Comparison of ENCODE assay signal across 1 cellular context in the genomic region with DNA sequence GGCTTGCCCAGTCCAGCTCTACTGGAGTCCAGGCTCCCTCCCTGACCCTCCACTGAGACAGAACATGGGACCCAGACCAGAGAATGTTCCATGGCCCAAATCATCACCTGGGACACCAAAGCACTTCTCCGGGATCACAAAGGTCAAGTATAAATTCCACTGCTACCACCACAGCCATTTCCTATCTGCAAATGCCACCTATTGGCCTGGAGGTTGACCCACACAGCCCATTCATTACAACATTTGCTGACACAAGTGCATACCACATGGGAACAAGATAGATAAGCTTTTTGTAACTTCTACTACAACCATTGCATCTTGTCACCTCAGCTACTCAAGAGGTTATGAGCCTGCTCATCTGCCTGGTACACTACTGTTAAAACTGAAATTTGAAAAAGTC.
A peak's percentile ranks its signal among the peaks of the same experiment; 100 is the strongest.
TF ChIP-seq lines count a peak whose summit lies in the region.

No MANE protein-coding gene starts in this region.

TF ChIP-seq in HepG2, 621 proteins besides CTCF, POLR2A, EP300 and RAD21 (continued from another document):
- TF ChIP-seq, protein P1, sequence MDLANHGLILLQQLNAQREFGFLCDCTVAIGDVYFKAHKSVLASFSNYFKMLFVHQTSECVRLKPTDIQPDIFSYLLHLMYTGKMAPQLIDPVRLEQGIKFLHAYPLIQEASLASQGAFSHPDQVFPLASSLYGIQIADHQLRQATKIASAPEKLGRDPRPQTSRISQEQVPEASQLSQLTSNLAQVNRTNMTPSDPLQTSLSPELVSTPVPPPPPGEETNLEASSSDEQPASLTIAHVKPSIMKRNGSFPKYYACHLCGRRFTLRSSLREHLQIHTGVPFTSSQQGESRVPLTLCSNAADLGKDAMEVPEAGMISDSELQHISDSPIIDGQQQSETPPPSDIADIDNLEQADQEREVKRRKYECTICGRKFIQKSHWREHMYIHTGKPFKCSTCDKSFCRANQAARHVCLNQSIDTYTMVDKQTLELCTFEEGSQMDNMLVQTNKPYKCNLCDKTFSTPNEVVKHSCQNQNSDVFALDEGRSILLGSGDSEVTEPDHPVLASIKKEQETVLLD (CRISPR knock-in tag; IDR thresholded peaks at IDR 0.05; ENCODE audit: low read depth) = no peak
- TF ChIP-seq, protein P2, sequence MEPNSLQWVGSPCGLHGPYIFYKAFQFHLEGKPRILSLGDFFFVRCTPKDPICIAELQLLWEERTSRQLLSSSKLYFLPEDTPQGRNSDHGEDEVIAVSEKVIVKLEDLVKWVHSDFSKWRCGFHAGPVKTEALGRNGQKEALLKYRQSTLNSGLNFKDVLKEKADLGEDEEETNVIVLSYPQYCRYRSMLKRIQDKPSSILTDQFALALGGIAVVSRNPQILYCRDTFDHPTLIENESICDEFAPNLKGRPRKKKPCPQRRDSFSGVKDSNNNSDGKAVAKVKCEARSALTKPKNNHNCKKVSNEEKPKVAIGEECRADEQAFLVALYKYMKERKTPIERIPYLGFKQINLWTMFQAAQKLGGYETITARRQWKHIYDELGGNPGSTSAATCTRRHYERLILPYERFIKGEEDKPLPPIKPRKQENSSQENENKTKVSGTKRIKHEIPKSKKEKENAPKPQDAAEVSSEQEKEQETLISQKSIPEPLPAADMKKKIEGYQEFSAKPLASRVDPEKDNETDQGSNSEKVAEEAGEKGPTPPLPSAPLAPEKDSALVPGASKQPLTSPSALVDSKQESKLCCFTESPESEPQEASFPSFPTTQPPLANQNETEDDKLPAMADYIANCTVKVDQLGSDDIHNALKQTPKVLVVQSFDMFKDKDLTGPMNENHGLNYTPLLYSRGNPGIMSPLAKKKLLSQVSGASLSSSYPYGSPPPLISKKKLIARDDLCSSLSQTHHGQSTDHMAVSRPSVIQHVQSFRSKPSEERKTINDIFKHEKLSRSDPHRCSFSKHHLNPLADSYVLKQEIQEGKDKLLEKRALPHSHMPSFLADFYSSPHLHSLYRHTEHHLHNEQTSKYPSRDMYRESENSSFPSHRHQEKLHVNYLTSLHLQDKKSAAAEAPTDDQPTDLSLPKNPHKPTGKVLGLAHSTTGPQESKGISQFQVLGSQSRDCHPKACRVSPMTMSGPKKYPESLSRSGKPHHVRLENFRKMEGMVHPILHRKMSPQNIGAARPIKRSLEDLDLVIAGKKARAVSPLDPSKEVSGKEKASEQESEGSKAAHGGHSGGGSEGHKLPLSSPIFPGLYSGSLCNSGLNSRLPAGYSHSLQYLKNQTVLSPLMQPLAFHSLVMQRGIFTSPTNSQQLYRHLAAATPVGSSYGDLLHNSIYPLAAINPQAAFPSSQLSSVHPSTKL (CRISPR knock-in tag; IDR thresholded peaks at IDR 0.05) = 0 out of 2 replicates have a peak, but pooled peaks have one; percentile 16
- TF ChIP-seq, protein P3, sequence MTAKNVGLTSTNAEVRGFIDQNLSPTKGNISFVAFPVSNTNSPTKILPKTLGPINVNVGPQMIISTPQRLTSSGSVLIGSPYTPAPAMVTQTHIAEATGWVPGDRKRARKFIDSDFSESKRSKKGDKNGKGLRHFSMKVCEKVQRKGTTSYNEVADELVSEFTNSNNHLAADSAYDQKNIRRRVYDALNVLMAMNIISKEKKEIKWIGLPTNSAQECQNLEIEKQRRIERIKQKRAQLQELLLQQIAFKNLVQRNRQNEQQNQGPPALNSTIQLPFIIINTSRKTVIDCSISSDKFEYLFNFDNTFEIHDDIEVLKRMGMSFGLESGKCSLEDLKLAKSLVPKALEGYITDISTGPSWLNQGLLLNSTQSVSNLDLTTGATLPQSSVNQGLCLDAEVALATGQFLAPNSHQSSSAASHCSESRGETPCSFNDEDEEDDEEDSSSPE (CRISPR knock-in tag; IDR thresholded peaks at IDR 0.05) = no peak
- TF ChIP-seq, protein P4, sequence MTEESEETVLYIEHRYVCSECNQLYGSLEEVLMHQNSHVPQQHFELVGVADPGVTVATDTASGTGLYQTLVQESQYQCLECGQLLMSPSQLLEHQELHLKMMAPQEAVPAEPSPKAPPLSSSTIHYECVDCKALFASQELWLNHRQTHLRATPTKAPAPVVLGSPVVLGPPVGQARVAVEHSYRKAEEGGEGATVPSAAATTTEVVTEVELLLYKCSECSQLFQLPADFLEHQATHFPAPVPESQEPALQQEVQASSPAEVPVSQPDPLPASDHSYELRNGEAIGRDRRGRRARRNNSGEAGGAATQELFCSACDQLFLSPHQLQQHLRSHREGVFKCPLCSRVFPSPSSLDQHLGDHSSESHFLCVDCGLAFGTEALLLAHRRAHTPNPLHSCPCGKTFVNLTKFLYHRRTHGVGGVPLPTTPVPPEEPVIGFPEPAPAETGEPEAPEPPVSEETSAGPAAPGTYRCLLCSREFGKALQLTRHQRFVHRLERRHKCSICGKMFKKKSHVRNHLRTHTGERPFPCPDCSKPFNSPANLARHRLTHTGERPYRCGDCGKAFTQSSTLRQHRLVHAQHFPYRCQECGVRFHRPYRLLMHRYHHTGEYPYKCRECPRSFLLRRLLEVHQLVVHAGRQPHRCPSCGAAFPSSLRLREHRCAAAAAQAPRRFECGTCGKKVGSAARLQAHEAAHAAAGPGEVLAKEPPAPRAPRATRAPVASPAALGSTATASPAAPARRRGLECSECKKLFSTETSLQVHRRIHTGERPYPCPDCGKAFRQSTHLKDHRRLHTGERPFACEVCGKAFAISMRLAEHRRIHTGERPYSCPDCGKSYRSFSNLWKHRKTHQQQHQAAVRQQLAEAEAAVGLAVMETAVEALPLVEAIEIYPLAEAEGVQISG (CRISPR knock-in tag; IDR thresholded peaks at IDR 0.05) = peak; percentile 53; the same call in 1 of the 2 replicates
- TF ChIP-seq GATAD2A (CRISPR knock-in tag; IDR thresholded peaks at IDR 0.05) (no peak), ZMYM4 (CRISPR knock-in tag; IDR thresholded peaks at IDR 0.05) (peak; percentile 76), ZSCAN21 (CRISPR knock-in tag; IDR thresholded peaks at IDR 0.05; ENCODE audit: borderline replicate concordance) (no peak), ZNF761 (CRISPR knock-in tag; conservative IDR thresholded peaks at IDR 0.05) (no peak), ZNF44 (CRISPR knock-in tag; IDR thresholded peaks at IDR 0.05) (no peak), GZF1 (CRISPR knock-in tag; IDR thresholded peaks at IDR 0.05) (no peak), NR2F6 (IDR thresholded peaks at IDR 0.05) (peak; percentile 75), NR2F6 (CRISPR knock-in tag; IDR thresholded peaks at IDR 0.05) (peak; percentile 82), FOXA3 (CRISPR knock-in tag; IDR thresholded peaks at IDR 0.05) (0 out of 2 replicates have a peak, but pooled peaks have one; percentile 16), GTF2F1 (IDR thresholded peaks at IDR 0.05; ENCODE audit: low read length) (no peak), ZNF20 (CRISPR knock-in tag; IDR thresholded peaks at IDR 0.05) (no peak), ZFP36 (IDR thresholded peaks at IDR 0.05; ENCODE audit: borderline replicate concordance, low read depth, low read length, partially characterized antibody) (no peak), CHD4 (IDR thresholded peaks at IDR 0.05; ENCODE audit: borderline replicate concordance, low read length) (no peak), STAG1 (CRISPR knock-in tag; IDR thresholded peaks at IDR 0.05) (peak; percentile 55), NFYB (CRISPR knock-in tag; IDR thresholded peaks at IDR 0.05) (no peak), ZNF253 (CRISPR knock-in tag; IDR thresholded peaks at IDR 0.05; ENCODE audit: borderline replicate concordance) (no peak), PITX1 (CRISPR knock-in tag; IDR thresholded peaks at IDR 0.05) (no peak), ZNF562 (CRISPR knock-in tag; IDR thresholded peaks at IDR 0.05; ENCODE audit: borderline replicate concordance) (no peak), TOE1 (CRISPR knock-in tag; IDR thresholded peaks at IDR 0.05) (no peak), TEAD3 (CRISPR knock-in tag; optimal IDR thresholded peaks at IDR 0.05; ENCODE audit: borderline replicate concordance) (peak; percentile 47), KDM3A (CRISPR knock-in tag; IDR thresholded peaks at IDR 0.05; ENCODE audit: low read depth) (no peak), RFX5 (IDR thresholded peaks at IDR 0.05; ENCODE audit: low read depth, low read length) (no peak), ZNF644 (CRISPR knock-in tag; IDR thresholded peaks at IDR 0.05; ENCODE audit: low read depth) (peak; percentile 40; the same call in 1 of the 2 replicates), DR1 (CRISPR knock-in tag; IDR thresholded peaks at IDR 0.05) (no peak), ZIK1 (CRISPR knock-in tag; IDR thresholded peaks at IDR 0.05; ENCODE audit: borderline replicate concordance, low read depth) (no peak), MLLT10 (CRISPR knock-in tag; IDR thresholded peaks at IDR 0.05) (no peak), ZNF615 (CRISPR knock-in tag; IDR thresholded peaks at IDR 0.05; ENCODE audit: borderline replicate concordance) (no peak), MAFK (conservative IDR thresholded peaks at IDR 0.05 in 1 of 2, IDR thresholded peaks at IDR 0.05 in 1 of 2; ENCODE audit: low read length in 2 of 2) (0 out of 4 replicates have a peak, but pooled peaks of 1 of the 2 experiments have one; percentile 5), RARA (CRISPR knock-in tag; IDR thresholded peaks at IDR 0.05) (peak; percentile 36; the same call in 1 of the 2 replicates), NFE2L1 (CRISPR knock-in tag; IDR thresholded peaks at IDR 0.05; ENCODE audit: borderline replicate concordance) (no peak), JDP2 (CRISPR knock-in tag; IDR thresholded peaks at IDR 0.05; ENCODE audit: borderline replicate concordance) (no peak), ZFP36L2 (CRISPR knock-in tag; IDR thresholded peaks at IDR 0.05) (no peak), ZNF878 (CRISPR knock-in tag; IDR thresholded peaks at IDR 0.05) (no peak), ZNF556 (CRISPR knock-in tag; IDR thresholded peaks at IDR 0.05; ENCODE audit: borderline replicate concordance) (no peak)
- TF ChIP-seq, protein P5, sequence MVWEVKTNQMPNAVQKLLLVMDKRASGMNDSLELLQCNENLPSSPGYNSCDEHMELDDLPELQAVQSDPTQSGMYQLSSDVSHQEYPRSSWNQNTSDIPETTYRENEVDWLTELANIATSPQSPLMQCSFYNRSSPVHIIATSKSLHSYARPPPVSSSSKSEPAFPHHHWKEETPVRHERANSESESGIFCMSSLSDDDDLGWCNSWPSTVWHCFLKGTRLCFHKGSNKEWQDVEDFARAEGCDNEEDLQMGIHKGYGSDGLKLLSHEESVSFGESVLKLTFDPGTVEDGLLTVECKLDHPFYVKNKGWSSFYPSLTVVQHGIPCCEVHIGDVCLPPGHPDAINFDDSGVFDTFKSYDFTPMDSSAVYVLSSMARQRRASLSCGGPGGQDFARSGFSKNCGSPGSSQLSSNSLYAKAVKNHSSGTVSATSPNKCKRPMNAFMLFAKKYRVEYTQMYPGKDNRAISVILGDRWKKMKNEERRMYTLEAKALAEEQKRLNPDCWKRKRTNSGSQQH (CRISPR knock-in tag; IDR thresholded peaks at IDR 0.05; ENCODE audit: low read depth) = no peak
- TF ChIP-seq, protein P6, sequence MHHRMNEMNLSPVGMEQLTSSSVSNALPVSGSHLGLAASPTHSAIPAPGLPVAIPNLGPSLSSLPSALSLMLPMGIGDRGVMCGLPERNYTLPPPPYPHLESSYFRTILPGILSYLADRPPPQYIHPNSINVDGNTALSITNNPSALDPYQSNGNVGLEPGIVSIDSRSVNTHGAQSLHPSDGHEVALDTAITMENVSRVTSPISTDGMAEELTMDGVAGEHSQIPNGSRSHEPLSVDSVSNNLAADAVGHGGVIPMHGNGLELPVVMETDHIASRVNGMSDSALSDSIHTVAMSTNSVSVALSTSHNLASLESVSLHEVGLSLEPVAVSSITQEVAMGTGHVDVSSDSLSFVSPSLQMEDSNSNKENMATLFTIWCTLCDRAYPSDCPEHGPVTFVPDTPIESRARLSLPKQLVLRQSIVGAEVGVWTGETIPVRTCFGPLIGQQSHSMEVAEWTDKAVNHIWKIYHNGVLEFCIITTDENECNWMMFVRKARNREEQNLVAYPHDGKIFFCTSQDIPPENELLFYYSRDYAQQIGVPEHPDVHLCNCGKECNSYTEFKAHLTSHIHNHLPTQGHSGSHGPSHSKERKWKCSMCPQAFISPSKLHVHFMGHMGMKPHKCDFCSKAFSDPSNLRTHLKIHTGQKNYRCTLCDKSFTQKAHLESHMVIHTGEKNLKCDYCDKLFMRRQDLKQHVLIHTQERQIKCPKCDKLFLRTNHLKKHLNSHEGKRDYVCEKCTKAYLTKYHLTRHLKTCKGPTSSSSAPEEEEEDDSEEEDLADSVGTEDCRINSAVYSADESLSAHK (CRISPR knock-in tag; IDR thresholded peaks at IDR 0.05; ENCODE audit: borderline replicate concordance) = no peak
- TF ChIP-seq, protein P7, sequence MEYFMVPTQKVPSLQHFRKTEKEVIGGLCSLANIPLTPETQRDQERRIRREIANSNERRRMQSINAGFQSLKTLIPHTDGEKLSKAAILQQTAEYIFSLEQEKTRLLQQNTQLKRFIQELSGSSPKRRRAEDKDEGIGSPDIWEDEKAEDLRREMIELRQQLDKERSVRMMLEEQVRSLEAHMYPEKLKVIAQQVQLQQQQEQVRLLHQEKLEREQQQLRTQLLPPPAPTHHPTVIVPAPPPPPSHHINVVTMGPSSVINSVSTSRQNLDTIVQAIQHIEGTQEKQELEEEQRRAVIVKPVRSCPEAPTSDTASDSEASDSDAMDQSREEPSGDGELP (IDR thresholded peaks at IDR 0.05; ENCODE audit: borderline replicate concordance, low read depth) = no peak
- TF ChIP-seq, protein P8, sequence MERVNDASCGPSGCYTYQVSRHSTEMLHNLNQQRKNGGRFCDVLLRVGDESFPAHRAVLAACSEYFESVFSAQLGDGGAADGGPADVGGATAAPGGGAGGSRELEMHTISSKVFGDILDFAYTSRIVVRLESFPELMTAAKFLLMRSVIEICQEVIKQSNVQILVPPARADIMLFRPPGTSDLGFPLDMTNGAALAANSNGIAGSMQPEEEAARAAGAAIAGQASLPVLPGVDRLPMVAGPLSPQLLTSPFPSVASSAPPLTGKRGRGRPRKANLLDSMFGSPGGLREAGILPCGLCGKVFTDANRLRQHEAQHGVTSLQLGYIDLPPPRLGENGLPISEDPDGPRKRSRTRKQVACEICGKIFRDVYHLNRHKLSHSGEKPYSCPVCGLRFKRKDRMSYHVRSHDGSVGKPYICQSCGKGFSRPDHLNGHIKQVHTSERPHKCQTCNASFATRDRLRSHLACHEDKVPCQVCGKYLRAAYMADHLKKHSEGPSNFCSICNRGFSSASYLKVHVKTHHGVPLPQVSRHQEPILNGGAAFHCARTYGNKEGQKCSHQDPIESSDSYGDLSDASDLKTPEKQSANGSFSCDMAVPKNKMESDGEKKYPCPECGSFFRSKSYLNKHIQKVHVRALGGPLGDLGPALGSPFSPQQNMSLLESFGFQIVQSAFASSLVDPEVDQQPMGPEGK (CRISPR knock-in tag; IDR thresholded peaks at IDR 0.05) = no peak
- TF ChIP-seq, protein P9, sequence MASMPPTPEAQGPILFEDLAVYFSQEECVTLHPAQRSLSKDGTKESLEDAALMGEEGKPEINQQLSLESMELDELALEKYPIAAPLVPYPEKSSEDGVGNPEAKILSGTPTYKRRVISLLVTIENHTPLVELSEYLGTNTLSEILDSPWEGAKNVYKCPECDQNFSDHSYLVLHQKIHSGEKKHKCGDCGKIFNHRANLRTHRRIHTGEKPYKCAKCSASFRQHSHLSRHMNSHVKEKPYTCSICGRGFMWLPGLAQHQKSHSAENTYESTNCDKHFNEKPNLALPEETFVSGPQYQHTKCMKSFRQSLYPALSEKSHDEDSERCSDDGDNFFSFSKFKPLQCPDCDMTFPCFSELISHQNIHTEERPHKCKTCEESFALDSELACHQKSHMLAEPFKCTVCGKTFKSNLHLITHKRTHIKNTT (CRISPR knock-in tag; IDR thresholded peaks at IDR 0.05) = no peak
- TF ChIP-seq, protein P10, sequence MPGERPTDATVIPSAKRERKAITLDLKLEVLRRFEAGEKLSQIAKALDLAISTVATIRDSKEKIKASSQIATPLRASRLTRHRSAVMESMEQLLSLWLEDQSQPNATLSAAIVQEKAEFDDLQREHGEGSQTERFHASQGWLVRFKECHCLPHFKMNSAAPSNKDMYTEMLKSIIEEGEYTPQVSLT (CRISPR knock-in tag; IDR thresholded peaks at IDR 0.05; ENCODE audit: borderline replicate concordance, low read depth) = no peak
